32 cellular contexts compared by ENCODE assay signal in genomic region chr15:63335543-63336240, GRCh38. TPM values are rescaled to one million over a fixed set of nuclear protein-coding genes. Genes with fewer than 3 reads are reported as not detected.
"Had no signal": no experiment of that assay in that cellular context is flagged by ENCODE, and none has a peak within 500 bp of the region (broad histone marks: within the 10 kb centered on the region; RNA-seq: fewer than 3 reads in every experiment).

No MANE protein-coding gene starts in this region.

- H3K9me3 ChIP-seq: breast epithelium, SJCRH30, SK-N-SH had no signal

- H3K27ac Mint-ChIP-seq: activated CD4-positive, alpha-beta memory T cell treated with anti-CD3 and anti-CD28 coated beads, Interleukin-2, amount 10 ng/mL, durations not matched to agents 7 days and 5 days; activated CD4-positive, alpha-beta T cell treated with anti-CD3 and anti-CD28 coated beads for 36 hours; activated naive CD4-positive, alpha-beta T cell treated with anti-CD3 and anti-CD28 coated beads, Interleukin-2, amount 10 ng/mL, durations not matched to agents 7 days and 5 days; activated naive CD8-positive, alpha-beta T cell treated with anti-CD3 and anti-CD28 coated beads for 36 hours; activated T-helper 17 cell treated with anti-CD3 and anti-CD28 coated beads, Interleukin-2, amount 50 U/mL, for 72 hours; IgD-negative memory B cell had no signal

- H3K4me3 Mint-ChIP-seq: activated CD4-positive, alpha-beta memory T cell treated with anti-CD3 and anti-CD28 coated beads, Interleukin-2, amount 10 ng/mL, durations not matched to agents 7 days and 5 days; activated CD4-positive, alpha-beta T cell treated with anti-CD3 and anti-CD28 coated beads for 36 hours; activated naive CD4-positive, alpha-beta T cell treated with anti-CD3 and anti-CD28 coated beads, Interleukin-2, amount 10 ng/mL, durations not matched to agents 7 days and 5 days; activated naive CD8-positive, alpha-beta T cell treated with anti-CD3 and anti-CD28 coated beads for 36 hours; activated T-helper 17 cell treated with anti-CD3 and anti-CD28 coated beads, Interleukin-2, amount 50 U/mL, for 72 hours; IgD-negative memory B cell had no signal

- H3K4me1 ChIP-seq: breast epithelium had no signal

- H3K27ac ChIP-seq: KMS-11, SJCRH30, VCaP had no signal

- H3K27me3 ChIP-seq: breast epithelium, SJCRH30 had no signal

- H3K4me1 Mint-ChIP-seq: activated naive CD4-positive, alpha-beta T cell treated with anti-CD3 and anti-CD28 coated beads, Interleukin-2, amount 10 ng/mL, durations not matched to agents 7 days and 5 days; activated naive CD8-positive, alpha-beta T cell treated with anti-CD3 and anti-CD28 coated beads for 36 hours; activated T-helper 17 cell treated with anti-CD3 and anti-CD28 coated beads, Interleukin-2, amount 50 U/mL, for 72 hours; IgD-negative memory B cell had no signal

- H3K4me2 ChIP-seq: KMS-11, SK-N-SH had no signal

- DNase-seq: activated CD4-positive, alpha-beta memory T cell treated with anti-CD3 and anti-CD28 coated beads, Interleukin-2, amount 10 ng/mL, durations not matched to agents 7 days and 5 days; activated CD4-positive, alpha-beta T cell treated with anti-CD3 and anti-CD28 coated beads for 36 hours; activated CD4-positive, alpha-beta T cell treated with anti-CD3 and anti-CD28 coated beads, Interleukin-2, amount 50 U/mL, for 1 hour; activated gamma-delta T cell; activated naive CD4-positive, alpha-beta T cell treated with anti-CD3 and anti-CD28 coated beads, Interleukin-2, amount 10 ng/mL, durations not matched to agents 7 days and 5 days; activated naive CD8-positive, alpha-beta T cell treated with anti-CD3 and anti-CD28 coated beads for 36 hours; activated T-cell treated with anti-CD3 and anti-CD28 coated beads for 4 hours; activated T-cell treated with anti-CD3 and anti-CD28 coated beads, Interleukin-2, amount 50 U/mL, for 48 hours; aorta; NCI-H1092; NCI-H1417; NCI-H1930; NCI-H2107; NCI-H2171 treated with DMSO at 0.1 percent for 48 hours; NCI-H226; NCI-H526; NCI-H774; NK-92 treated with Interleukin-12 subunit alpha and Interleukin-12 subunit beta, amount 100 ng/mL, for 24 hours; OCI-M1; Right ventricle myocardium superior; RPMI8226; SJCRH30; T-helper 1 cell had no signal

- H3K36me3 ChIP-seq: breast epithelium, SJCRH30 had no signal

- ATAC-seq: activated CD4-positive, alpha-beta T cell treated with anti-CD3 and anti-CD28 coated beads for 36 hours; activated T-helper 17 cell treated with anti-CD3 and anti-CD28 coated beads, Interleukin-2, amount 50 U/mL, for 72 hours; Panc1 had no signal

- H3K4me3 ChIP-seq: breast epithelium, SJCRH30 had no signal

- H3K27me3 Mint-ChIP-seq: activated CD4-positive, alpha-beta T cell treated with anti-CD3 and anti-CD28 coated beads for 36 hours; activated naive CD8-positive, alpha-beta T cell treated with anti-CD3 and anti-CD28 coated beads for 36 hours had no signal

- H3K9me2 ChIP-seq: SK-N-SH had no signal

- H3K36me3 Mint-ChIP-seq: activated naive CD4-positive, alpha-beta T cell treated with anti-CD3 and anti-CD28 coated beads, Interleukin-2, amount 10 ng/mL, durations not matched to agents 7 days and 5 days; activated naive CD8-positive, alpha-beta T cell treated with anti-CD3 and anti-CD28 coated beads for 36 hours had no signal

- H3K9me3 Mint-ChIP-seq: activated CD4-positive, alpha-beta memory T cell treated with anti-CD3 and anti-CD28 coated beads, Interleukin-2, amount 10 ng/mL, durations not matched to agents 7 days and 5 days; activated naive CD4-positive, alpha-beta T cell treated with anti-CD3 and anti-CD28 coated beads, Interleukin-2, amount 10 ng/mL, durations not matched to agents 7 days and 5 days; activated naive CD8-positive, alpha-beta T cell treated with anti-CD3 and anti-CD28 coated beads for 36 hours; activated T-helper 17 cell treated with anti-CD3 and anti-CD28 coated beads, Interleukin-2, amount 50 U/mL, for 72 hours; IgD-negative memory B cell had no signal

RNA-seq across cellular contexts. Expression of gene CA12, which starts 46.0 kb away (rescaled TPM):
- total RNA-seq: activated CD8-positive, alpha-beta memory T cell treated with anti-CD3 and anti-CD28 coated beads for 36 hours; T-helper 2 cell treated with Interferon-gamma antibody and Interleukin-4, amounts not matched to agents 100 ng/mL and 5 ng/mL, for 36 hours had no signal
- polyA plus RNA-seq: IgD-negative memory B cell had no signal
